Comparison of ENCODE assay signal across 1 cellular context in genomic region chr2:55099878-55100820, GRCh38.
TF ChIP-seq lines count a peak whose summit lies in the region.

No MANE protein-coding gene starts in this region.

TF ChIP-seq in HepG2, 621 proteins besides CTCF, POLR2A, EP300 and RAD21 (continued from another document):
- TF ChIP-seq, protein P1, sequence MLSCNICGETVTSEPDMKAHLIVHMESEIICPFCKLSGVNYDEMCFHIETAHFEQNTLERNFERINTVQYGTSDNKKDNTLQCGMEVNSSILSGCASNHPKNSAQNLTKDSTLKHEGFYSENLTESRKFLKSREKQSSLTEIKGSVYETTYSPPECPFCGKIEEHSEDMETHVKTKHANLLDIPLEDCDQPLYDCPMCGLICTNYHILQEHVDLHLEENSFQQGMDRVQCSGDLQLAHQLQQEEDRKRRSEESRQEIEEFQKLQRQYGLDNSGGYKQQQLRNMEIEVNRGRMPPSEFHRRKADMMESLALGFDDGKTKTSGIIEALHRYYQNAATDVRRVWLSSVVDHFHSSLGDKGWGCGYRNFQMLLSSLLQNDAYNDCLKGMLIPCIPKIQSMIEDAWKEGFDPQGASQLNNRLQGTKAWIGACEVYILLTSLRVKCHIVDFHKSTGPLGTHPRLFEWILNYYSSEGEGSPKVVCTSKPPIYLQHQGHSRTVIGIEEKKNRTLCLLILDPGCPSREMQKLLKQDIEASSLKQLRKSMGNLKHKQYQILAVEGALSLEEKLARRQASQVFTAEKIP (CRISPR knock-in tag; IDR thresholded peaks at IDR 0.05; ENCODE audit: borderline replicate concordance): no peak
- no peak for TF ChIP-seq RFX5 (IDR thresholded peaks at IDR 0.05; ENCODE audit: low read depth, low read length)
- TF ChIP-seq CEBPG (CRISPR knock-in tag; IDR thresholded peaks at IDR 0.05): peak; percentile 80
- peak in 1 of 2 experiments; percentile 98; a peak in 2 of 4 replicates for TF ChIP-seq ATF4 (CRISPR knock-in tag; IDR thresholded peaks at IDR 0.05)
- TF ChIP-seq, protein P2, sequence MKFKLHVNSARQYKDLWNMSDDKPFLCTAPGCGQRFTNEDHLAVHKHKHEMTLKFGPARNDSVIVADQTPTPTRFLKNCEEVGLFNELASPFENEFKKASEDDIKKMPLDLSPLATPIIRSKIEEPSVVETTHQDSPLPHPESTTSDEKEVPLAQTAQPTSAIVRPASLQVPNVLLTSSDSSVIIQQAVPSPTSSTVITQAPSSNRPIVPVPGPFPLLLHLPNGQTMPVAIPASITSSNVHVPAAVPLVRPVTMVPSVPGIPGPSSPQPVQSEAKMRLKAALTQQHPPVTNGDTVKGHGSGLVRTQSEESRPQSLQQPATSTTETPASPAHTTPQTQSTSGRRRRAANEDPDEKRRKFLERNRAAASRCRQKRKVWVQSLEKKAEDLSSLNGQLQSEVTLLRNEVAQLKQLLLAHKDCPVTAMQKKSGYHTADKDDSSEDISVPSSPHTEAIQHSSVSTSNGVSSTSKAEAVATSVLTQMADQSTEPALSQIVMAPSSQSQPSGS (CRISPR knock-in tag; IDR thresholded peaks at IDR 0.05): no peak
- TF ChIP-seq ZNF790 (CRISPR knock-in tag; IDR thresholded peaks at IDR 0.05; ENCODE audit: borderline replicate concordance): no peak
- peak; percentile 40; the same call in 1 of the 2 replicates for TF ChIP-seq HMG20A (CRISPR knock-in tag; IDR thresholded peaks at IDR 0.05; ENCODE audit: borderline replicate concordance)
- no peak for TF ChIP-seq ZNF7 (CRISPR knock-in tag; IDR thresholded peaks at IDR 0.05)
- TF ChIP-seq CEBPB (IDR thresholded peaks at IDR 0.05; ENCODE audit: borderline replicate concordance, low read depth, low read length): peak; percentile 79
- no peak for TF ChIP-seq GTF2F1 (IDR thresholded peaks at IDR 0.05; ENCODE audit: low read length)
TF ChIP-seq in HepG2: peak in this region for 6.
